12 cellular contexts compared by ENCODE assay signal in the genomic region with DNA sequence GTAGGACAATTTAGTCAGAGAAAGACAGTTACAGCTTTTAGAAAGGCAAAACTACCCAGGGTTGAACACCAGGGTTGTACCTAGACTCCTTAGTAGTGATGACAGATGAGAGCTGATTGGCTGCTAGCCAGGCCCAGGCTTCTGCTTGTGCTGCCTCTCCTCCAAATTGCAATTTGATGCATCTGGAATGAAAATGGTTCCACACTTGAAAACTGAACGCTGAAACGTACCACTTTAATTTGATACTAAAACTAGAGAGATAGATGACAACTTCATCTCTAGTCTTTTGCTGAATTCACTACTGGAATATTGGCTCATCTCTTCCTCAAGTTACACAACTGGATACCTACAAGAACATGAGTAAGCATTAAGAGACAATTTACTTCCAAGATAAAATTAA. TPM values are rescaled to one million over a fixed set of nuclear protein-coding genes. Genes with fewer than 3 reads are reported as not detected.
A peak's percentile ranks its signal among the peaks of the same experiment; 100 is the strongest.
DNase-seq lines count a peak whose midpoint lies in the region; ATAC-seq lines count a peak whose summit lies in the region.
"Had no signal": no experiment of that assay in that cellular context is flagged by ENCODE, and none has a peak within 500 bp of the region (broad histone marks: within the 10 kb centered on the region; RNA-seq: fewer than 3 reads in every experiment).

No MANE protein-coding gene starts in this region.

- DNase-seq in DMS 273 treated with DMSO at 0.1 percent for 48 hours (lab: John Stamatoyannopoulos, UW): peak; percentile 2
- peak; percentile 8 for DNase-seq in LHCN-M2 (ENCODE audit: low read depth)
- peak; percentile 93 for DNase-seq in amniotic epithelial cell (ENCODE audit: low read depth)
- peak; percentile 89 for DNase-seq in left ventricle myocardium superior
- no peak for DNase-seq in stimulated activated CD4-positive, alpha-beta T cell treated with anti-CD3 and anti-CD28 coated beads, Interleukin-2, amount 100 ng/mL, for 24 hours
- DNase-seq: activated naive CD4-positive, alpha-beta T cell treated with anti-CD3 and anti-CD28 coated beads, Interleukin-2, amount 10 ng/mL, durations not matched to agents 7 days and 5 days; Caco-2; NCI-H1092 treated with DMSO at 0.1 percent for 48 hours; occipital lobe; spleen had no signal

- peak; percentile 90 for ATAC-seq in left ventricle myocardium superior
- ATAC-seq in HG03135 (IDR thresholded peaks at IDR 0.05; ENCODE audit: unreplicated experiment): no peak
- ATAC-seq in GM21786 (IDR thresholded peaks at IDR 0.05; ENCODE audit: unreplicated experiment): no peak

- intact Hi-C loops in left ventricle myocardium superior (cut with micrococcal nuclease): no loop called here

RNA-seq across cellular contexts. Expression of gene FNBP4, which starts 19.2 kb away (rescaled TPM):
- total RNA-seq in LHCN-M2 (2014; rRNA removed) (32.4 and 37.9 TPM in 2 replicates), left ventricle myocardium superior (48.7 TPM)
- polyA plus RNA-seq in LHCN-M2 (2012): 11.3 TPM

Comparison
In these comparisons a context has a peak if more than half of its experiments do, and no peak if none do; other contexts are left out.
1. DNase-seq: peak in DMS 273 treated with DMSO at 0.1 percent for 48 hours (single experiment), LHCN-M2 (single experiment), amniotic epithelial cell (single experiment) and left ventricle myocardium superior (single experiment); none in stimulated activated CD4-positive, alpha-beta T cell treated with anti-CD3 and anti-CD28 coated beads, Interleukin-2, amount 100 ng/mL, for 24 hours (0 of 2).